8 cellular contexts compared by ENCODE assay signal in the genomic region with DNA sequence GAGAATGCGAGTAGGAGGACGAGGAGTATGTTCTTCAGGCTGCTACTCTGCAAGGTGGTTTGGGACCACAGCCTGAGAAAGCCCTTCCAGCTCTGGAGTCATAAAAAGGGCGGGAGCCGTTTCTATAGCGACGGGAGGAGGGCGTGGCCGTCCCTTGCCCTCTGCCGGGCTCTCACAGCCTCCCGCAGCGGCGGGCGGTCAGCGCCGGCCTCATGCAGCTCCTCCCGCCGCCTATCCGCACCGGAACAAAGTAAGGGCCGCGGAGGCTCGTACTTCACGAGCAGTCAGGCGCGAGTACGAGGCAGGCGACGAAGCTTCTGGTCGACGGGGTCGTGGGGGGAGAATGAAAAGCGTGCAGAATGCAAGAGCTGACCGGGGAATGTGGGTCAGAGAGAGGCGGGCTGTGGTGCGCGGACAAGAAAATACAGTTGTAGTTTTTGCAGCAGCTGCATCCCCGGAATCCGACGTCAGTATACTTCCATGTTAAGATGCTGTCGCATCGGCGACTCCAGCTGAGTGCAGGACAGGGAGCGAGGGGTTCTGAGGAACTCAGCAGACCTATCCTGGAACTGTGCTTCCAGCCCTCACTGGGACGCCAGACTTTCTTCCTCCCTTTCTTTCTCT. TPM values are rescaled to one million over a fixed set of nuclear protein-coding genes. Genes with fewer than 3 reads are reported as not detected.
A peak's percentile ranks its signal among the peaks of the same experiment; 100 is the strongest.
DNase-seq lines count a peak whose midpoint lies in the region; ATAC-seq, FAIRE-seq and TF ChIP-seq lines count a peak whose summit lies in the region.

A gene with protein sequence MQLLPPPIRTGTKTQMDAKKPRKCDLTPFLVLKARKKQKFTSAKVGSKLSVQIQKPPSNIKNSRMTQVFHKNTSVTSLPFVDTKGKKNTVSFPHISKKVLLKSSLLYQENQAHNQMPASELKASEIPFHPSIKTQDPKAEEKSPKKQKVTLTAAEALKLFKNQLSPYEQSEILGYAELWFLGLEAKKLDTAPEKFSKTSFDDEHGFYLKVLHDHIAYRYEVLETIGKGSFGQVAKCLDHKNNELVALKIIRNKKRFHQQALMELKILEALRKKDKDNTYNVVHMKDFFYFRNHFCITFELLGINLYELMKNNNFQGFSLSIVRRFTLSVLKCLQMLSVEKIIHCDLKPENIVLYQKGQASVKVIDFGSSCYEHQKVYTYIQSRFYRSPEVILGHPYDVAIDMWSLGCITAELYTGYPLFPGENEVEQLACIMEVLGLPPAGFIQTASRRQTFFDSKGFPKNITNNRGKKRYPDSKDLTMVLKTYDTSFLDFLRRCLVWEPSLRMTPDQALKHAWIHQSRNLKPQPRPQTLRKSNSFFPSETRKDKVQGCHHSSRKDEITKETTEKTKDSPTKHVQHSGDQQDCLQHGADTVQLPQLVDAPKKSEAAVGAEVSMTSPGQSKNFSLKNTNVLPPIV (plus strand): TSS at position 175 of the 624 bp plus-strand sequence. CDS start 38 bp downstream, at position 213.

- H3K27ac Mint-ChIP-seq in T-helper 1 cell treated with Interleukin-12 subunit alpha and Interleukin-12 subunit beta and Interleukin-4 antibody, amounts not matched to agents 30 μg/mL and 1 μg/mL, for 36 hours = no peak within 1 kb of the TSS

- TF ChIP-seq POLR2A in A549 (IDR thresholded peaks at IDR 0.05; ENCODE audit: low read length) = no peak

- H3K27ac ChIP-seq in A549 = no peak within 1 kb of the TSS
- H3K27ac ChIP-seq in tibial artery = no peak within 1 kb of the TSS

- TF ChIP-seq CTCF in A549 (IDR thresholded peaks at IDR 0.05) (no peak), tibial artery (IDR thresholded peaks at IDR 0.05) (no peak)

- H3K4me1 ChIP-seq in A549 = no peaks in the 10 kb centered on the region
- peaks cover 0 to 13% (median 8%) of the 10 kb centered on the region in 4 donors for H3K4me1 ChIP-seq in tibial artery

- DNase-seq in A549 (ENCODE audit: low read depth in 1 of 2, low spot score in 1 of 2) = no peak
- peak; percentile 7 for DNase-seq in GOT3 (lab: John Stamatoyannopoulos, UW)
- peak; percentile 73 for DNase-seq in fibroblast of gingiva (ENCODE audit: low read depth)
- peak; percentile 68 for DNase-seq in midbrain (lab: John Stamatoyannopoulos, UW)
- DNase-seq in tibial artery = peak; percentile 75 to 80
- DNase-seq in NCI-H2171 treated with DMSO at 0.1 percent for 48 hours (lab: John Stamatoyannopoulos, UW) = no peak

- POLR2A ChIA-PET in A549 (lab: Yijun Ruan, JAX) = no interaction called here

- CTCF ChIA-PET in A549 (lab: Yijun Ruan, JAX) = no interaction called here

- intact Hi-C loops in tibial artery (cut with DNase I; ENCODE audit: low total_unique reads) = no loop called here

- no peak within 1 kb of the TSS for H3K4me2 ChIP-seq in A549

- no peaks in the 10 kb centered on the region for H3K36me3 ChIP-seq in tibial artery

- no peak for FAIRE-seq in A549 (lab: Jason Lieb, UNC)

- H3K36me3 Mint-ChIP-seq in T-helper 1 cell treated with Interleukin-12 subunit alpha and Interleukin-12 subunit beta and Interleukin-4 antibody, amounts not matched to agents 30 μg/mL and 1 μg/mL, for 36 hours (ENCODE audit: low read depth) = peaks cover 17% of the 10 kb centered on the region

- H3K9me3 ChIP-seq in A549 (no peaks in the 10 kb centered on the region), tibial artery (no peaks in the 10 kb centered on the region)

- H3K27me3 ChIP-seq in tibial artery = no peaks in the 10 kb centered on the region

- WGBS in A549 (ENCODE audit: missing lambda C conversion rate) = 86% methylated on average over 44 of the region's 44 CpGs

- H3K4me1 Mint-ChIP-seq in T-helper 1 cell treated with Interleukin-12 subunit alpha and Interleukin-12 subunit beta and Interleukin-4 antibody, amounts not matched to agents 30 μg/mL and 1 μg/mL, for 36 hours (ENCODE audit: low read depth) = peaks cover 15% of the 10 kb centered on the region

- TF ChIP-seq RAD21 in A549 (conservative IDR thresholded peaks at IDR 0.05 in 1 of 2, IDR thresholded peaks at IDR 0.05 in 1 of 2) = no peak

- no peaks in the 10 kb centered on the region for H3K9me3 Mint-ChIP-seq in T-helper 1 cell treated with Interleukin-12 subunit alpha and Interleukin-12 subunit beta and Interleukin-4 antibody, amounts not matched to agents 30 μg/mL and 1 μg/mL, for 36 hours

- H3K4me3 Mint-ChIP-seq in T-helper 1 cell treated with Interleukin-12 subunit alpha and Interleukin-12 subunit beta and Interleukin-4 antibody, amounts not matched to agents 30 μg/mL and 1 μg/mL, for 36 hours = peak within 1 kb of the TSS; percentile 33

- H3K27me3 Mint-ChIP-seq in T-helper 1 cell treated with Interleukin-12 subunit alpha and Interleukin-12 subunit beta and Interleukin-4 antibody, amounts not matched to agents 30 μg/mL and 1 μg/mL, for 36 hours (ENCODE audit: low read depth) = no peaks in the 10 kb centered on the region

- no peak within 1 kb of the TSS for H3K4me3 ChIP-seq in A549
- H3K4me3 ChIP-seq in tibial artery = peak within 1 kb of the TSS; percentile 27 to 39

- TF ChIP-seq EP300 in A549 (IDR thresholded peaks at IDR 0.05) = no peak

- ATAC-seq in A549 = no peak; a peak in 2 of 6 replicates
- no peak for ATAC-seq in GM21825 (IDR thresholded peaks at IDR 0.05; ENCODE audit: unreplicated experiment)

TF ChIP-seq in A549, 52 proteins besides CTCF, POLR2A, EP300 and RAD21 (continues in another document):
- TF ChIP-seq MYC (IDR thresholded peaks at IDR 0.05; ENCODE audit: borderline replicate concordance, low read length) (no peak), MAZ (IDR thresholded peaks at IDR 0.05; ENCODE audit: borderline replicate concordance, low read depth, low read length) (no peak), NPAS2 (CRISPR knock-in tag; IDR thresholded peaks at IDR 0.05; ENCODE audit: borderline replicate concordance) (no peak), CBX8 (IDR thresholded peaks at IDR 0.05) (no peak), RFX5 (IDR thresholded peaks at IDR 0.05) (no peak), NFE2L2 (conservative IDR thresholded peaks at IDR 0.05; ENCODE audit: low read length) (no peak), ZSCAN20 (CRISPR knock-in tag; IDR thresholded peaks at IDR 0.05) (no peak), EHF (CRISPR knock-in tag; IDR thresholded peaks at IDR 0.05) (no peak), CHD2 (IDR thresholded peaks at IDR 0.05; ENCODE audit: low read length, partially characterized antibody) (no peak), BHLHE40 (IDR thresholded peaks at IDR 0.05; ENCODE audit: low read depth, low read length) (no peak), HEYL (CRISPR knock-in tag; IDR thresholded peaks at IDR 0.05) (no peak)
- TF ChIP-seq, protein P1, sequence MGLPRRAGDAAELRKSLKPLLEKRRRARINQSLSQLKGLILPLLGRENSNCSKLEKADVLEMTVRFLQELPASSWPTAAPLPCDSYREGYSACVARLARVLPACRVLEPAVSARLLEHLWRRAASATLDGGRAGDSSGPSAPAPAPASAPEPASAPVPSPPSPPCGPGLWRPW (IDR thresholded peaks at IDR 0.05) = no peak
- TF ChIP-seq, protein P2, sequence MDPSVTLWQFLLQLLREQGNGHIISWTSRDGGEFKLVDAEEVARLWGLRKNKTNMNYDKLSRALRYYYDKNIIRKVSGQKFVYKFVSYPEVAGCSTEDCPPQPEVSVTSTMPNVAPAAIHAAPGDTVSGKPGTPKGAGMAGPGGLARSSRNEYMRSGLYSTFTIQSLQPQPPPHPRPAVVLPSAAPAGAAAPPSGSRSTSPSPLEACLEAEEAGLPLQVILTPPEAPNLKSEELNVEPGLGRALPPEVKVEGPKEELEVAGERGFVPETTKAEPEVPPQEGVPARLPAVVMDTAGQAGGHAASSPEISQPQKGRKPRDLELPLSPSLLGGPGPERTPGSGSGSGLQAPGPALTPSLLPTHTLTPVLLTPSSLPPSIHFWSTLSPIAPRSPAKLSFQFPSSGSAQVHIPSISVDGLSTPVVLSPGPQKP (IDR thresholded peaks at IDR 0.05; ENCODE audit: low read depth, low read length) = no peak
- TF ChIP-seq, protein P3, sequence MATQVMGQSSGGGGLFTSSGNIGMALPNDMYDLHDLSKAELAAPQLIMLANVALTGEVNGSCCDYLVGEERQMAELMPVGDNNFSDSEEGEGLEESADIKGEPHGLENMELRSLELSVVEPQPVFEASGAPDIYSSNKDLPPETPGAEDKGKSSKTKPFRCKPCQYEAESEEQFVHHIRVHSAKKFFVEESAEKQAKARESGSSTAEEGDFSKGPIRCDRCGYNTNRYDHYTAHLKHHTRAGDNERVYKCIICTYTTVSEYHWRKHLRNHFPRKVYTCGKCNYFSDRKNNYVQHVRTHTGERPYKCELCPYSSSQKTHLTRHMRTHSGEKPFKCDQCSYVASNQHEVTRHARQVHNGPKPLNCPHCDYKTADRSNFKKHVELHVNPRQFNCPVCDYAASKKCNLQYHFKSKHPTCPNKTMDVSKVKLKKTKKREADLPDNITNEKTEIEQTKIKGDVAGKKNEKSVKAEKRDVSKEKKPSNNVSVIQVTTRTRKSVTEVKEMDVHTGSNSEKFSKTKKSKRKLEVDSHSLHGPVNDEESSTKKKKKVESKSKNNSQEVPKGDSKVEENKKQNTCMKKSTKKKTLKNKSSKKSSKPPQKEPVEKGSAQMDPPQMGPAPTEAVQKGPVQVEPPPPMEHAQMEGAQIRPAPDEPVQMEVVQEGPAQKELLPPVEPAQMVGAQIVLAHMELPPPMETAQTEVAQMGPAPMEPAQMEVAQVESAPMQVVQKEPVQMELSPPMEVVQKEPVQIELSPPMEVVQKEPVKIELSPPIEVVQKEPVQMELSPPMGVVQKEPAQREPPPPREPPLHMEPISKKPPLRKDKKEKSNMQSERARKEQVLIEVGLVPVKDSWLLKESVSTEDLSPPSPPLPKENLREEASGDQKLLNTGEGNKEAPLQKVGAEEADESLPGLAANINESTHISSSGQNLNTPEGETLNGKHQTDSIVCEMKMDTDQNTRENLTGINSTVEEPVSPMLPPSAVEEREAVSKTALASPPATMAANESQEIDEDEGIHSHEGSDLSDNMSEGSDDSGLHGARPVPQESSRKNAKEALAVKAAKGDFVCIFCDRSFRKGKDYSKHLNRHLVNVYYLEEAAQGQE (IDR thresholded peaks at IDR 0.05) = no peak
- TF ChIP-seq, protein P4, sequence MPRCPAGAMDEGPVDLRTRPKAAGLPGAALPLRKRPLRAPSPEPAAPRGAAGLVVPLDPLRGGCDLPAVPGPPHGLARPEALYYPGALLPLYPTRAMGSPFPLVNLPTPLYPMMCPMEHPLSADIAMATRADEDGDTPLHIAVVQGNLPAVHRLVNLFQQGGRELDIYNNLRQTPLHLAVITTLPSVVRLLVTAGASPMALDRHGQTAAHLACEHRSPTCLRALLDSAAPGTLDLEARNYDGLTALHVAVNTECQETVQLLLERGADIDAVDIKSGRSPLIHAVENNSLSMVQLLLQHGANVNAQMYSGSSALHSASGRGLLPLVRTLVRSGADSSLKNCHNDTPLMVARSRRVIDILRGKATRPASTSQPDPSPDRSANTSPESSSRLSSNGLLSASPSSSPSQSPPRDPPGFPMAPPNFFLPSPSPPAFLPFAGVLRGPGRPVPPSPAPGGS (IDR thresholded peaks at IDR 0.05) = no peak

RNA-seq across cellular contexts. Expression of the gene that starts here (rescaled TPM):
- polyA plus RNA-seq in A549 (2011; rRNA removed) (84.5 and 90.6 TPM in 2 replicates), A549 (2017; fragmentation: RNase III; extraction: RNeasy Plus Mini Kit Qiagen cat#74134 plus additional on column Dnase treatment) (36.5 to 42.7 TPM (median 40.3 TPM) in 3 replicates)
- polyA plus RNA-seq in A549 (2012; cell fraction: cytosol; rRNA removed) = 50.5 and 50.7 TPM in 2 replicates
- 21.6 and 27.6 TPM in 2 replicates for polyA plus RNA-seq in A549 (2012; cell fraction: nucleus; rRNA removed)
- 28.1 and 34.4 TPM in 2 replicates for polyA minus RNA-seq in A549 (2011; rRNA and poly(A)+ RNA removed)

Comparison
In these comparisons a context has a peak if more than half of its experiments do, and no peak if none do; other contexts are left out.
1. DNase-seq: peak in GOT3 (single experiment), fibroblast of gingiva (single experiment), midbrain (single experiment) and tibial artery (2 of 2); none in A549 (0 of 2) and NCI-H2171 treated with DMSO at 0.1 percent for 48 hours (single experiment).